In the genomic region with DNA sequence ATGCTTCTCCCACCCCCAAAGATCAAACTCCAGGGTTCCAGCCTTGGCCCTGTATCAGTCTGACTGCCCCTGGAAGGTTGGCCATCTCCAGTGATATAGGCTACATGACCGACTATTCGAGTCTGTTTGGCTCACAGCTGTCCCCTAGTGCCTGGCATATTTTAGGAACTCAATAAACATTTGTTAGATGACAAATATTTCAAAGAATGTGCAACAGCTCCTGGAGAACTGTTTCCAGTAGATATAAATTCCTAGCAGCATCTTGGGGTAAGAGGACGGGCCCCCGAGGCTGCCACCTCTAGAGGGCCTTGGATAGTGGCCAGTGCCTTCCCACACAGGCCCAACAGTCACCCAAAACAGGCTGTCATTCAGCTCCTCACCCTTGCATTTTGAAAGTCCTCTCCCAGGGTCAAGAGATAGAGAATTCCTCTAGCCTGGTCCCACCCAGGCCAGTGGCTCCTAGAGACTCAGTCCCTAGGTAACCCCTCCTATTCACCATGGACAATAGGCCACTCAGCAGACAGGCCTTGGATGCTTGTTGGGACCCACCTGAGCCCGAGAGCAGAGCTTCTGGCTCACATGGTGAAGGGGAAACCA, we compare ENCODE assay signal across 2 cellular contexts.
TF ChIP-seq lines count a peak whose summit lies in the region.

No MANE protein-coding gene starts in this region.

TF ChIP-seq in HepG2, 621 proteins besides CTCF, POLR2A, EP300 and RAD21:
- TF ChIP-seq TBL1XR1 (IDR thresholded peaks at IDR 0.05; ENCODE audit: borderline replicate concordance, low read length, partially characterized antibody) (no peak), MTF1 (CRISPR knock-in tag; IDR thresholded peaks at IDR 0.05) (no peak), GTF2F1 (IDR thresholded peaks at IDR 0.05; ENCODE audit: low read length) (no peak), HNF4A (CRISPR knock-in tag; IDR thresholded peaks at IDR 0.05) (peak; percentile 28; the same call in 1 of the 2 replicates), ZIK1 (CRISPR knock-in tag; IDR thresholded peaks at IDR 0.05; ENCODE audit: borderline replicate concordance, low read depth) (no peak)
- TF ChIP-seq, protein P1, sequence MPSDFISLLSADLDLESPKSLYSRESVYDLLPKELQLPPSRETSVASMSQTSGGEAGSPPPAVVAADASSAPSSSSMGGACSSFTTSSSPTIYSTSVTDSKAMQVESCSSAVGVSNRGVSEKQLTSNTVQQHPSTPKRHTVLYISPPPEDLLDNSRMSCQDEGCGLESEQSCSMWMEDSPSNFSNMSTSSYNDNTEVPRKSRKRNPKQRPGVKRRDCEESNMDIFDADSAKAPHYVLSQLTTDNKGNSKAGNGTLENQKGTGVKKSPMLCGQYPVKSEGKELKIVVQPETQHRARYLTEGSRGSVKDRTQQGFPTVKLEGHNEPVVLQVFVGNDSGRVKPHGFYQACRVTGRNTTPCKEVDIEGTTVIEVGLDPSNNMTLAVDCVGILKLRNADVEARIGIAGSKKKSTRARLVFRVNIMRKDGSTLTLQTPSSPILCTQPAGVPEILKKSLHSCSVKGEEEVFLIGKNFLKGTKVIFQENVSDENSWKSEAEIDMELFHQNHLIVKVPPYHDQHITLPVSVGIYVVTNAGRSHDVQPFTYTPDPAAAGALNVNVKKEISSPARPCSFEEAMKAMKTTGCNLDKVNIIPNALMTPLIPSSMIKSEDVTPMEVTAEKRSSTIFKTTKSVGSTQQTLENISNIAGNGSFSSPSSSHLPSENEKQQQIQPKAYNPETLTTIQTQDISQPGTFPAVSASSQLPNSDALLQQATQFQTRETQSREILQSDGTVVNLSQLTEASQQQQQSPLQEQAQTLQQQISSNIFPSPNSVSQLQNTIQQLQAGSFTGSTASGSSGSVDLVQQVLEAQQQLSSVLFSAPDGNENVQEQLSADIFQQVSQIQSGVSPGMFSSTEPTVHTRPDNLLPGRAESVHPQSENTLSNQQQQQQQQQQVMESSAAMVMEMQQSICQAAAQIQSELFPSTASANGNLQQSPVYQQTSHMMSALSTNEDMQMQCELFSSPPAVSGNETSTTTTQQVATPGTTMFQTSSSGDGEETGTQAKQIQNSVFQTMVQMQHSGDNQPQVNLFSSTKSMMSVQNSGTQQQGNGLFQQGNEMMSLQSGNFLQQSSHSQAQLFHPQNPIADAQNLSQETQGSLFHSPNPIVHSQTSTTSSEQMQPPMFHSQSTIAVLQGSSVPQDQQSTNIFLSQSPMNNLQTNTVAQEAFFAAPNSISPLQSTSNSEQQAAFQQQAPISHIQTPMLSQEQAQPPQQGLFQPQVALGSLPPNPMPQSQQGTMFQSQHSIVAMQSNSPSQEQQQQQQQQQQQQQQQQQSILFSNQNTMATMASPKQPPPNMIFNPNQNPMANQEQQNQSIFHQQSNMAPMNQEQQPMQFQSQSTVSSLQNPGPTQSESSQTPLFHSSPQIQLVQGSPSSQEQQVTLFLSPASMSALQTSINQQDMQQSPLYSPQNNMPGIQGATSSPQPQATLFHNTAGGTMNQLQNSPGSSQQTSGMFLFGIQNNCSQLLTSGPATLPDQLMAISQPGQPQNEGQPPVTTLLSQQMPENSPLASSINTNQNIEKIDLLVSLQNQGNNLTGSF (CRISPR knock-in tag; IDR thresholded peaks at IDR 0.05), result no peak

TF ChIP-seq in IMR-90, 13 proteins besides CTCF, POLR2A, EP300 and RAD21:
- TF ChIP-seq MAZ (IDR thresholded peaks at IDR 0.05; ENCODE audit: borderline replicate concordance, low read depth, low read length) (no peak), FOS (IDR thresholded peaks at IDR 0.05; ENCODE audit: low read depth, low read length) (no peak)
